In the genomic region with DNA sequence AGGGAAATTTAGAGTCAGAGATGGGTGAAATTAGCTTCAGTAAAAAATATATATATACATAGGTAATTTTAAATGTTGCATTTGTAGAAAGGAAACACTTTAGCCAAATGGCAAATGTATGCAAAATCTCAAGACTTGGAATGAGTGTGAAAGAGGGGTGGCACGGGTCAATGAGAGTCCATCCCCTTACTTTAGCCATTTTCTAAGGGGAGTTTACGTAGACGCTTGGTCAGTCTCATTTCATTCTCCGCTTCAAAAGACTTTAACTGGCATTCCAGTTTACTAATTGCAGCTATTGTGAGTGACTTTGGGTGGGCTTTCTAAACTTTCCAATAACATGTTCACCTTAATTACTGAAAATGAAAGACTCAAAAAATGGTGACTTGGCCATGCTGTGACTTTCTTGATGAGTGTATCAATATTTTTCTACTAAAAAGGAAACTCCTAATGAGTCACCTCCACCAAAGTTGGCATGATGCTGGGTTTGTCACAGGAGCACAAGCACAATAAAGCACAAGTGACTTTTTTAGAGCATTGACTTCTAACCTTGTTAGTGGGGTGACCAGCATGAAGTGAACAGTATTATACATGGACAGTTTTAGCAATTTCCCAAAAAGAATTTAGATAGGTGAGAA, we compare ENCODE assay signal across 1 cellular context.
TF ChIP-seq lines count a peak whose summit lies in the region.

No MANE protein-coding gene starts in this region.

TF ChIP-seq in GM12878, 131 proteins besides CTCF, POLR2A, EP300 and RAD21 (continued from another document):
- TF ChIP-seq, protein P1, sequence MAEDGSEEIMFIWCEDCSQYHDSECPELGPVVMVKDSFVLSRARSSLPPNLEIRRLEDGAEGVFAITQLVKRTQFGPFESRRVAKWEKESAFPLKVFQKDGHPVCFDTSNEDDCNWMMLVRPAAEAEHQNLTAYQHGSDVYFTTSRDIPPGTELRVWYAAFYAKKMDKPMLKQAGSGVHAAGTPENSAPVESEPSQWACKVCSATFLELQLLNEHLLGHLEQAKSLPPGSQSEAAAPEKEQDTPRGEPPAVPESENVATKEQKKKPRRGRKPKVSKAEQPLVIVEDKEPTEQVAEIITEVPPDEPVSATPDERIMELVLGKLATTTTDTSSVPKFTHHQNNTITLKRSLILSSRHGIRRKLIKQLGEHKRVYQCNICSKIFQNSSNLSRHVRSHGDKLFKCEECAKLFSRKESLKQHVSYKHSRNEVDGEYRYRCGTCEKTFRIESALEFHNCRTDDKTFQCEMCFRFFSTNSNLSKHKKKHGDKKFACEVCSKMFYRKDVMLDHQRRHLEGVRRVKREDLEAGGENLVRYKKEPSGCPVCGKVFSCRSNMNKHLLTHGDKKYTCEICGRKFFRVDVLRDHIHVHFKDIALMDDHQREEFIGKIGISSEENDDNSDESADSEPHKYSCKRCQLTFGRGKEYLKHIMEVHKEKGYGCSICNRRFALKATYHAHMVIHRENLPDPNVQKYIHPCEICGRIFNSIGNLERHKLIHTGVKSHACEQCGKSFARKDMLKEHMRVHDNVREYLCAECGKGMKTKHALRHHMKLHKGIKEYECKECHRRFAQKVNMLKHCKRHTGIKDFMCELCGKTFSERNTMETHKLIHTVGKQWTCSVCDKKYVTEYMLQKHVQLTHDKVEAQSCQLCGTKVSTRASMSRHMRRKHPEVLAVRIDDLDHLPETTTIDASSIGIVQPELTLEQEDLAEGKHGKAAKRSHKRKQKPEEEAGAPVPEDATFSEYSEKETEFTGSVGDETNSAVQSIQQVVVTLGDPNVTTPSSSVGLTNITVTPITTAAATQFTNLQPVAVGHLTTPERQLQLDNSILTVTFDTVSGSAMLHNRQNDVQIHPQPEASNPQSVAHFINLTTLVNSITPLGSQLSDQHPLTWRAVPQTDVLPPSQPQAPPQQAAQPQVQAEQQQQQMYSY (CRISPR knock-in tag; IDR thresholded peaks at IDR 0.05): no peak
